ENCODE assay signal across 28 cellular contexts in genomic region chr21:38037416-38037815, GRCh38.
DNase-seq lines count a peak whose midpoint lies in the region; ATAC-seq and TF ChIP-seq lines count a peak whose summit lies in the region.
"Had no signal": no experiment of that assay in that cellular context is flagged by ENCODE, and none has a peak within 500 bp of the region (broad histone marks: within the 10 kb centered on the region; RNA-seq: fewer than 3 reads in every experiment).

No MANE protein-coding gene starts in this region.

- no peak for TF ChIP-seq POLR2A in suprapubic skin (IDR thresholded peaks at IDR 0.05)
- no peak for TF ChIP-seq POLR2A in transverse colon (IDR thresholded peaks at IDR 0.05)

- H3K4me1 ChIP-seq in suprapubic skin (no peaks in the 10 kb centered on the region), transverse colon (no peaks in the 10 kb centered on the region)
- H3K4me1 ChIP-seq: upper lobe of right lung had no signal

- H3K9me3 ChIP-seq in suprapubic skin (no peaks in the 10 kb centered on the region), transverse colon (no peaks in the 10 kb centered on the region)
- H3K9me3 ChIP-seq: upper lobe of right lung had no signal

- H3K4me3 ChIP-seq in epithelial cell of esophagus (ENCODE audit: low read length) = no peak overlapping the region
- no peak overlapping the region for H3K4me3 ChIP-seq in suprapubic skin
- H3K4me3 ChIP-seq in transverse colon = no peak overlapping the region
- H3K4me3 ChIP-seq: upper lobe of right lung had no signal

- TF ChIP-seq CTCF in RWPE1 (conservative IDR thresholded peaks at IDR 0.05; ENCODE audit: low read depth) (no peak), epithelial cell of esophagus (IDR thresholded peaks at IDR 0.05; ENCODE audit: insufficient read depth, low read depth, low read length, missing control alignments) (no peak), suprapubic skin (IDR thresholded peaks at IDR 0.05) (no peak), transverse colon (IDR thresholded peaks at IDR 0.05) (no peak)

- POLR2A ChIA-PET in RWPE1 (lab: Yijun Ruan, JAX; ENCODE audit: low non-redundant PET) = no interaction called here

- no peak overlapping the region for H3K27ac ChIP-seq in RWPE1
- no peak overlapping the region for H3K27ac ChIP-seq in suprapubic skin
- H3K27ac ChIP-seq in transverse colon = no peak overlapping the region
- H3K27ac ChIP-seq: C4-2B, upper lobe of right lung, WERI-Rb-1 had no signal

- 16% methylated on average over 3 of the region's 3 CpGs for WGBS in suprapubic skin
- WGBS in transverse colon (ENCODE audit: low coverage in 1 of 2), 2 donors = 32 to 43% methylated on average over 2 to 3 of the region's 3 CpGs

- in situ Hi-C loops in transverse colon (cut with MboI; ENCODE audit: low pct_ligation_motif_present in 1 of 4, low pct_unique_long_range_greater_than_20kb in 1 of 4, low sequenced_read_pairs in 3 of 4) = no loop called here

- TF ChIP-seq EP300 in suprapubic skin (IDR thresholded peaks at IDR 0.05) (no peak), transverse colon (IDR thresholded peaks at IDR 0.05; ENCODE audit: low read depth) (no peak)

- H3K36me3 ChIP-seq in suprapubic skin (no peaks in the 10 kb centered on the region), transverse colon (no peaks in the 10 kb centered on the region)
- H3K36me3 ChIP-seq: upper lobe of right lung, WERI-Rb-1 had no signal

- intact Hi-C loops in transverse colon (cut with DNase I; ENCODE audit: low total_unique reads) = no loop called here

- H3K27me3 ChIP-seq in suprapubic skin = peaks cover 8% of the 10 kb centered on the region
- peaks cover 14% of the 10 kb centered on the region for H3K27me3 ChIP-seq in transverse colon
- H3K27me3 ChIP-seq: upper lobe of right lung had no signal

- DNase-seq in COLO829 (ENCODE audit: low spot score) (peak; percentile 32), RWPE1 (ENCODE audit: low spot score) (peak; percentile 36), epithelial cell of esophagus (ENCODE audit: low read depth) (peak; percentile 35), kidney glomerular epithelial cell (lab: John Stamatoyannopoulos, UW) (peak; percentile 71), suprapubic skin (ENCODE audit: low spot score in 2 of 2) (no peak), transverse colon (no peak)
- DNase-seq: activated CD4-positive, alpha-beta T cell treated with anti-CD3 and anti-CD28 coated beads, Interleukin-2, amount 10 ng/mL, durations not matched to agents 24 days and 14 days; activated naive CD4-positive, alpha-beta T cell treated with anti-CD3 and anti-CD28 coated beads for 36 hours; activated T-cell treated with anti-CD3 and anti-CD28 coated beads, Interleukin-2, amount 50 U/mL, for 72 hours; amygdala; caudate nucleus; foreskin melanocyte; hippocampal formation; immature natural killer cell; IMR-90; NCI-H1092 treated with DMSO at 0.1 percent for 48 hours; NCI-H2029; NCI-H226; NCI-H82; posterior cingulate gyrus; Right ventricle myocardium superior; T-helper 9 cell; upper lobe of right lung; WERI-Rb-1 had no signal

- ATAC-seq in HG03354 (IDR thresholded peaks at IDR 0.05; ENCODE audit: poor library complexity, severe bottlenecking, unreplicated experiment) (no peak), GM21381 (IDR thresholded peaks at IDR 0.05; ENCODE audit: unreplicated experiment) (no peak)
- ATAC-seq: activated T-cell treated with anti-CD3 and anti-CD28 coated beads, Interleukin-2, amount 50 U/mL, for 72 hours; HCT116; upper lobe of right lung had no signal

- CTCF ChIA-PET in RWPE1 (lab: Yijun Ruan, JAX) = interaction anchor here (0.7 kb wide), 1 partner anchor 336 kb away, joined by 4 read pairs; no protein-coding TSS in a partner anchor

Comparison
In these comparisons a context has a peak if more than half of its experiments do, and no peak if none do; other contexts are left out.
1. DNase-seq: peak in COLO829 (single experiment), RWPE1 (single experiment), epithelial cell of esophagus (single experiment) and kidney glomerular epithelial cell (single experiment); none in suprapubic skin (0 of 2) and transverse colon (single experiment).